Comparison of ENCODE assay signal across 1 cellular context in the genomic region with DNA sequence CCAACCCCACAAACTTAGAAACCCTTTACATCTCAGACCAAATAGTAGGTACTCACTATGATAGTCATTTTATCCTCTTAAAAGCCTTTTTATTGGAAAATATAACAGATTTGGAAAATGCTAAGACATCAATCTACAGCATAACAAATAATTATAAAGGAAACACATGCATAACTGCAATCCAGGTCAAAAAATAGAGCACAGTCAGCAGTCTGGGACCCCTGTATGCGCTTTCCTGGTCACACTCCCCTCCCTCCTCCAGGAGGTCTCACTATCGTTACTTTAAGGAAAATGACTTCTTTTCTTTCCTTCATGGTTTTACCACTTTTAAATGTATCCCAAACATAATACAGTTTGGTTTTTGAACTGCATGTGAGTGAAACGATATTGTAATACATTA.
A peak's percentile ranks its signal among the peaks of the same experiment; 100 is the strongest.
TF ChIP-seq lines count a peak whose summit lies in the region.

No MANE protein-coding gene starts in this region.

TF ChIP-seq in HepG2, 621 proteins besides CTCF, POLR2A, EP300 and RAD21 (continued from another document):
- TF ChIP-seq, protein P1, sequence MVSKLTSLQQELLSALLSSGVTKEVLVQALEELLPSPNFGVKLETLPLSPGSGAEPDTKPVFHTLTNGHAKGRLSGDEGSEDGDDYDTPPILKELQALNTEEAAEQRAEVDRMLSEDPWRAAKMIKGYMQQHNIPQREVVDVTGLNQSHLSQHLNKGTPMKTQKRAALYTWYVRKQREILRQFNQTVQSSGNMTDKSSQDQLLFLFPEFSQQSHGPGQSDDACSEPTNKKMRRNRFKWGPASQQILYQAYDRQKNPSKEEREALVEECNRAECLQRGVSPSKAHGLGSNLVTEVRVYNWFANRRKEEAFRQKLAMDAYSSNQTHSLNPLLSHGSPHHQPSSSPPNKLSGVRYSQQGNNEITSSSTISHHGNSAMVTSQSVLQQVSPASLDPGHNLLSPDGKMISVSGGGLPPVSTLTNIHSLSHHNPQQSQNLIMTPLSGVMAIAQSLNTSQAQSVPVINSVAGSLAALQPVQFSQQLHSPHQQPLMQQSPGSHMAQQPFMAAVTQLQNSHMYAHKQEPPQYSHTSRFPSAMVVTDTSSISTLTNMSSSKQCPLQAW (CRISPR knock-in tag; IDR thresholded peaks at IDR 0.05), result no peak
- no peak for TF ChIP-seq TBX2 (CRISPR knock-in tag; IDR thresholded peaks at IDR 0.05; ENCODE audit: borderline replicate concordance)
- TF ChIP-seq MAFF (IDR thresholded peaks at IDR 0.05; ENCODE audit: low read depth, low read length), result peak; percentile 79
- TF ChIP-seq FOSL1 (CRISPR knock-in tag; IDR thresholded peaks at IDR 0.05; ENCODE audit: borderline replicate concordance), result no peak
- TF ChIP-seq MAFK (conservative IDR thresholded peaks at IDR 0.05 in 1 of 2, IDR thresholded peaks at IDR 0.05 in 1 of 2; ENCODE audit: low read length in 2 of 2), result peak; percentile 60 to 78
- TF ChIP-seq, protein P2, sequence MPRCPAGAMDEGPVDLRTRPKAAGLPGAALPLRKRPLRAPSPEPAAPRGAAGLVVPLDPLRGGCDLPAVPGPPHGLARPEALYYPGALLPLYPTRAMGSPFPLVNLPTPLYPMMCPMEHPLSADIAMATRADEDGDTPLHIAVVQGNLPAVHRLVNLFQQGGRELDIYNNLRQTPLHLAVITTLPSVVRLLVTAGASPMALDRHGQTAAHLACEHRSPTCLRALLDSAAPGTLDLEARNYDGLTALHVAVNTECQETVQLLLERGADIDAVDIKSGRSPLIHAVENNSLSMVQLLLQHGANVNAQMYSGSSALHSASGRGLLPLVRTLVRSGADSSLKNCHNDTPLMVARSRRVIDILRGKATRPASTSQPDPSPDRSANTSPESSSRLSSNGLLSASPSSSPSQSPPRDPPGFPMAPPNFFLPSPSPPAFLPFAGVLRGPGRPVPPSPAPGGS (CRISPR knock-in tag; IDR thresholded peaks at IDR 0.05), result no peak
TF ChIP-seq in HepG2: peak in this region for 2.
